ENCODE assay signal across 2 cellular contexts in genomic region chr11:1445741-1446445, GRCh38.
TF ChIP-seq lines count a peak whose summit lies in the region.

No MANE protein-coding gene starts in this region.

TF ChIP-seq in A549, 52 proteins besides CTCF, POLR2A, EP300 and RAD21 (continued from another document):
- TF ChIP-seq PHF8 (IDR thresholded peaks at IDR 0.05; ENCODE audit: borderline replicate concordance, low read depth) (no peak), MYC (IDR thresholded peaks at IDR 0.05; ENCODE audit: borderline replicate concordance, low read length) (no peak), ELK1 (IDR thresholded peaks at IDR 0.05; ENCODE audit: low read depth, low read length) (no peak), RCOR1 (IDR thresholded peaks at IDR 0.05; ENCODE audit: low read depth, low read length) (no peak), CEBPB (IDR thresholded peaks at IDR 0.05) (no peak), CHD4 (IDR thresholded peaks at IDR 0.05; ENCODE audit: borderline replicate concordance) (no peak), MAZ (IDR thresholded peaks at IDR 0.05; ENCODE audit: borderline replicate concordance, low read depth, low read length) (no peak), GATA3 (IDR thresholded peaks at IDR 0.05; ENCODE audit: borderline replicate concordance) (no peak), RARB (CRISPR knock-in tag; IDR thresholded peaks at IDR 0.05) (no peak), HEYL (CRISPR knock-in tag; IDR thresholded peaks at IDR 0.05) (no peak)

TF ChIP-seq in HEK293, 187 proteins besides CTCF, POLR2A, EP300 and RAD21 (continued from another document):
- TF ChIP-seq AEBP2 (tag by site-specific recombination; IDR thresholded peaks at IDR 0.05; ENCODE audit: borderline replicate concordance) (no peak), ZBTB17 (tag by site-specific recombination; IDR thresholded peaks at IDR 0.05) (no peak), INSM2 (tag by site-specific recombination; IDR thresholded peaks at IDR 0.05) (no peak), ZNF211 (tag by site-specific recombination; IDR thresholded peaks at IDR 0.05; ENCODE audit: low read depth) (no peak), KLF1 (tag by site-specific recombination; IDR thresholded peaks at IDR 0.05) (peak; percentile 47), ZNF529 (tag by site-specific recombination; IDR thresholded peaks at IDR 0.05; ENCODE audit: insufficient replicate concordance) (no peak), ZNF449 (tag by site-specific recombination; IDR thresholded peaks at IDR 0.05) (peak; percentile 98), ZNF645 (tag by site-specific recombination; IDR thresholded peaks at IDR 0.05) (no peak), ZNF239 (tag by site-specific recombination; IDR thresholded peaks at IDR 0.05) (no peak), ZNF335 (tag by site-specific recombination; conservative IDR thresholded peaks at IDR 0.05) (no peak), ZNF670 (tag by site-specific recombination; IDR thresholded peaks at IDR 0.05; ENCODE audit: low read depth) (no peak), ZNF488 (tag by site-specific recombination; IDR thresholded peaks at IDR 0.05) (no peak)
